9 cellular contexts compared by ENCODE assay signal in genomic region chr6:158439255-158439654, GRCh38.
DNase-seq lines count a peak whose midpoint lies in the region; ATAC-seq and TF ChIP-seq lines count a peak whose summit lies in the region.
"Had no signal": no experiment of that assay in that cellular context is flagged by ENCODE, and none has a peak within 500 bp of the region (broad histone marks: within the 10 kb centered on the region; RNA-seq: fewer than 3 reads in every experiment).

No MANE protein-coding gene starts in this region.

- no peak overlapping the region for H3K9ac ChIP-seq in endodermal cell (ENCODE audit: extremely low read depth, low read length, poor library complexity, severe bottlenecking)

- no peak overlapping the region for H3K4me3 Mint-ChIP-seq in endodermal cell

- no peaks in the 10 kb centered on the region for H3K4me1 Mint-ChIP-seq in endodermal cell

- H3K27me3 Mint-ChIP-seq in endodermal cell (ENCODE audit: insufficient read depth), result no peaks in the 10 kb centered on the region

- H3K9me3 Mint-ChIP-seq in endodermal cell, result no peaks in the 10 kb centered on the region

- no peak overlapping the region for H3K27ac Mint-ChIP-seq in endodermal cell

- no peaks in the 10 kb centered on the region for H3K9me3 ChIP-seq in endodermal cell (ENCODE audit: control insufficient read depth, low read length)
- H3K9me3 ChIP-seq: thoracic aorta had no signal

- DNase-seq in germinal center (ENCODE audit: low spot score) (peak; percentile 42), HPDE6-E6E7 (ENCODE audit: extremely low spot score) (no peak), endodermal cell (no peak)
- no peak for DNase-seq in stimulated activated CD8-positive, alpha-beta memory T cell treated with anti-CD3 and anti-CD28 coated beads, Interleukin-4, amount 100 ng/mL, for 48 hours
- DNase-seq in activated CD4-positive, alpha-beta T cell treated with anti-CD3 and anti-CD28 coated beads, Interleukin-2, amount 50 U/mL, for 1 hour, result no peak

- H3K27me3 ChIP-seq in endodermal cell (ENCODE audit: control insufficient read depth, insufficient read depth, low read length, poor library complexity, severe bottlenecking), result no peaks in the 10 kb centered on the region

- peaks cover 31% of the 10 kb centered on the region for H3K36me3 ChIP-seq in endodermal cell (ENCODE audit: control insufficient read depth, insufficient read depth, low read length)
- H3K36me3 ChIP-seq: thoracic aorta had no signal

- ATAC-seq in GM18870 (IDR thresholded peaks at IDR 0.05; ENCODE audit: unreplicated experiment), result peak; percentile 88
- peak; percentile 96 for ATAC-seq in GM21825 (IDR thresholded peaks at IDR 0.05; ENCODE audit: unreplicated experiment)
- peak; percentile 86 for ATAC-seq in HG03469 (IDR thresholded peaks at IDR 0.05; ENCODE audit: unreplicated experiment)

- H3K36me3 Mint-ChIP-seq in endodermal cell (ENCODE audit: low read depth), result peaks cover 26% of the 10 kb centered on the region

- H3K27ac ChIP-seq in endodermal cell (ENCODE audit: low read depth, low read length), result no peak overlapping the region
- H3K27ac ChIP-seq: thoracic aorta had no signal

- H3K4me3 ChIP-seq in endodermal cell (ENCODE audit: low read length), result no peak overlapping the region
- H3K4me3 ChIP-seq: thoracic aorta had no signal

- TF ChIP-seq CTCF in endodermal cell (conservative IDR thresholded peaks at IDR 0.05), result no peak

- no peaks in the 10 kb centered on the region for H3K4me1 ChIP-seq in endodermal cell (ENCODE audit: control insufficient read depth, insufficient read depth, low read length)
